Comparison of ENCODE assay signal across 8 cellular contexts in genomic region chr17:4986951-4987766, GRCh38. TPM values are rescaled to one million over a fixed set of nuclear protein-coding genes. Genes with fewer than 3 reads are reported as not detected.
DNase-seq lines count a peak whose midpoint lies in the region; ATAC-seq and TF ChIP-seq lines count a peak whose summit lies in the region.

A gene with protein sequence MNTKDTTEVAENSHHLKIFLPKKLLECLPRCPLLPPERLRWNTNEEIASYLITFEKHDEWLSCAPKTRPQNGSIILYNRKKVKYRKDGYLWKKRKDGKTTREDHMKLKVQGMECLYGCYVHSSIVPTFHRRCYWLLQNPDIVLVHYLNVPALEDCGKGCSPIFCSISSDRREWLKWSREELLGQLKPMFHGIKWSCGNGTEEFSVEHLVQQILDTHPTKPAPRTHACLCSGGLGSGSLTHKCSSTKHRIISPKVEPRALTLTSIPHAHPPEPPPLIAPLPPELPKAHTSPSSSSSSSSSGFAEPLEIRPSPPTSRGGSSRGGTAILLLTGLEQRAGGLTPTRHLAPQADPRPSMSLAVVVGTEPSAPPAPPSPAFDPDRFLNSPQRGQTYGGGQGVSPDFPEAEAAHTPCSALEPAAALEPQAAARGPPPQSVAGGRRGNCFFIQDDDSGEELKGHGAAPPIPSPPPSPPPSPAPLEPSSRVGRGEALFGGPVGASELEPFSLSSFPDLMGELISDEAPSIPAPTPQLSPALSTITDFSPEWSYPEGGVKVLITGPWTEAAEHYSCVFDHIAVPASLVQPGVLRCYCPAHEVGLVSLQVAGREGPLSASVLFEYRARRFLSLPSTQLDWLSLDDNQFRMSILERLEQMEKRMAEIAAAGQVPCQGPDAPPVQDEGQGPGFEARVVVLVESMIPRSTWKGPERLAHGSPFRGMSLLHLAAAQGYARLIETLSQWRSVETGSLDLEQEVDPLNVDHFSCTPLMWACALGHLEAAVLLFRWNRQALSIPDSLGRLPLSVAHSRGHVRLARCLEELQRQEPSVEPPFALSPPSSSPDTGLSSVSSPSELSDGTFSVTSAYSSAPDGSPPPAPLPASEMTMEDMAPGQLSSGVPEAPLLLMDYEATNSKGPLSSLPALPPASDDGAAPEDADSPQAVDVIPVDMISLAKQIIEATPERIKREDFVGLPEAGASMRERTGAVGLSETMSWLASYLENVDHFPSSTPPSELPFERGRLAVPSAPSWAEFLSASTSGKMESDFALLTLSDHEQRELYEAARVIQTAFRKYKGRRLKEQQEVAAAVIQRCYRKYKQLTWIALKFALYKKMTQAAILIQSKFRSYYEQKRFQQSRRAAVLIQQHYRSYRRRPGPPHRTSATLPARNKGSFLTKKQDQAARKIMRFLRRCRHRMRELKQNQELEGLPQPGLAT (minus strand): TSS chr17:4987675. CDS start chr17:4986222, 1,453 bp downstream.

- TF ChIP-seq CTCF in C4-2B (conservative IDR thresholded peaks at IDR 0.05) (peak; percentile 90), endodermal cell (conservative IDR thresholded peaks at IDR 0.05) (peak; percentile 79)

- peak within 1 kb of the TSS; percentile 23 for H3K9ac ChIP-seq in endodermal cell (ENCODE audit: extremely low read depth, low read length, poor library complexity, severe bottlenecking)

- H3K27me3 Mint-ChIP-seq in activated CD8-positive, alpha-beta memory T cell treated with anti-CD3 and anti-CD28 coated beads, Interleukin-2, amount 10 ng/mL, durations not matched to agents 7 days and 5 days: no peaks in the 10 kb centered on the region
- peaks cover 43% of the 10 kb centered on the region for H3K27me3 Mint-ChIP-seq in endodermal cell (ENCODE audit: insufficient read depth)

- peaks cover 9% of the 10 kb centered on the region for H3K36me3 Mint-ChIP-seq in activated CD8-positive, alpha-beta memory T cell treated with anti-CD3 and anti-CD28 coated beads, Interleukin-2, amount 10 ng/mL, durations not matched to agents 7 days and 5 days
- H3K36me3 Mint-ChIP-seq in endodermal cell (ENCODE audit: low read depth): peaks cover 3% of the 10 kb centered on the region

- H3K36me3 ChIP-seq in endodermal cell (ENCODE audit: control insufficient read depth, insufficient read depth, low read length) (no peaks in the 10 kb centered on the region), mesodermal cell (ENCODE audit: control insufficient read depth, insufficient read depth, low read length) (peaks cover 5% of the 10 kb centered on the region)

- H3K9me3 ChIP-seq in endodermal cell (ENCODE audit: control insufficient read depth, low read length) (no peaks in the 10 kb centered on the region), mesodermal cell (ENCODE audit: control insufficient read depth, low read length) (no peaks in the 10 kb centered on the region)

- peaks cover 12% of the 10 kb centered on the region for H3K27me3 ChIP-seq in endodermal cell (ENCODE audit: control insufficient read depth, insufficient read depth, low read length, poor library complexity, severe bottlenecking)

- H3K4me3 ChIP-seq in endodermal cell (ENCODE audit: low read length) (peak within 1 kb of the TSS; percentile 80), mesodermal cell (ENCODE audit: extremely low read depth, insufficient read depth, low read length, poor library complexity, severe bottlenecking) (peak within 1 kb of the TSS; percentile 66)

- H3K27ac Mint-ChIP-seq in activated CD8-positive, alpha-beta memory T cell treated with anti-CD3 and anti-CD28 coated beads, Interleukin-2, amount 10 ng/mL, durations not matched to agents 7 days and 5 days: peak within 1 kb of the TSS; percentile 93
- no peak within 1 kb of the TSS for H3K27ac Mint-ChIP-seq in endodermal cell

- H3K4me3 Mint-ChIP-seq in activated CD8-positive, alpha-beta memory T cell treated with anti-CD3 and anti-CD28 coated beads, Interleukin-2, amount 10 ng/mL, durations not matched to agents 7 days and 5 days: peak within 1 kb of the TSS; percentile 91
- H3K4me3 Mint-ChIP-seq in endodermal cell: peak within 1 kb of the TSS; percentile 74

- CTCF ChIA-PET in activated CD8-positive, alpha-beta memory T cell treated with anti-CD3 and anti-CD28 coated beads, Interleukin-2, amount 10 ng/mL, durations not matched to agents 7 days and 5 days (lab: Charles Lee): interaction anchor here (0.6 to 4.5 kb wide), 21 partner anchors 10 to 284 kb away, joined by 3 to 39 read pairs (median 5); partner anchors contain the start of genes C17orf107, CHRNE, INCA1 and KIF1C

- DNase-seq in NOMO-1 (lab: John Stamatoyannopoulos, UW; ENCODE audit: unreplicated experiment in 2 of 2) (peak; percentile 75 to 85), endodermal cell (peak; percentile 94)
- DNase-seq in activated CD8-positive, alpha-beta memory T cell treated with anti-CD3 and anti-CD28 coated beads, Interleukin-2, amount 10 ng/mL, durations not matched to agents 7 days and 5 days: peak; percentile 93
- DNase-seq in stimulated activated CD8-positive, alpha-beta memory T cell treated with anti-CD3 and anti-CD28 coated beads, Interleukin-15, amount 100 ng/mL, for 48 hours (ENCODE audit: low read depth in 2 of 2): peak; percentile 79 to 83

- ATAC-seq in GM19351 (IDR thresholded peaks at IDR 0.05; ENCODE audit: unreplicated experiment) (peak; percentile 66), HG03565 (IDR thresholded peaks at IDR 0.05; ENCODE audit: unreplicated experiment) (peak; percentile 49)
- ATAC-seq in activated CD8-positive, alpha-beta memory T cell treated with anti-CD3 and anti-CD28 coated beads, Interleukin-2, amount 10 ng/mL, durations not matched to agents 7 days and 5 days: peak; percentile 88

- no peaks in the 10 kb centered on the region for H3K9me3 Mint-ChIP-seq in activated CD8-positive, alpha-beta memory T cell treated with anti-CD3 and anti-CD28 coated beads, Interleukin-2, amount 10 ng/mL, durations not matched to agents 7 days and 5 days (ENCODE audit: low read depth)
- H3K9me3 Mint-ChIP-seq in endodermal cell: no peaks in the 10 kb centered on the region

- H3K4me1 Mint-ChIP-seq in activated CD8-positive, alpha-beta memory T cell treated with anti-CD3 and anti-CD28 coated beads, Interleukin-2, amount 10 ng/mL, durations not matched to agents 7 days and 5 days: peaks cover 36% of the 10 kb centered on the region
- peaks cover 17% of the 10 kb centered on the region for H3K4me1 Mint-ChIP-seq in endodermal cell

- H3K27ac ChIP-seq in C4-2B (peak within 1 kb of the TSS; percentile 97), endodermal cell (ENCODE audit: low read depth, low read length) (no peak within 1 kb of the TSS), mesodermal cell (ENCODE audit: low read depth, low read length, severe bottlenecking) (peak within 1 kb of the TSS; percentile 36)

- H3K4me1 ChIP-seq in endodermal cell (ENCODE audit: control insufficient read depth, insufficient read depth, low read length) (no peaks in the 10 kb centered on the region), mesodermal cell (ENCODE audit: control insufficient read depth, insufficient read depth, low read length, poor library complexity, severe bottlenecking) (peaks cover 10% of the 10 kb centered on the region)

- 2 to 4% methylated on average over 19 to 78 of the region's 78 CpGs for WGBS in endodermal cell (ENCODE audit: insufficient coverage in 1 of 2, insufficient read length in 1 of 2), 2 experiments
- WGBS in mesodermal cell (ENCODE audit: insufficient coverage in 2 of 2), 2 experiments: 2 to 4% methylated on average over 54 to 70 of the region's 78 CpGs

RNA-seq across cellular contexts. Expression of the gene that starts here (rescaled TPM):
- 10 to 100 TPM; 60.6 to 72.5 TPM for total RNA-seq in activated CD8-positive, alpha-beta memory T cell treated with anti-CD3 and anti-CD28 coated beads, Interleukin-2, amount 10 ng/mL, durations not matched to agents 7 days and 5 days
- 10 to 100 TPM; 13.6 to 24.8 TPM for total RNA-seq in endodermal cell
- polyA plus RNA-seq in endodermal cell (2013, experiment 1 of 2): 14.6 TPM
- 14.7 TPM for polyA plus RNA-seq in endodermal cell (2013, experiment 2 of 2)
- polyA plus RNA-seq in mesodermal cell (2013, experiment 1 of 2): 37.5 TPM
- polyA plus RNA-seq in mesodermal cell (2013, experiment 2 of 2): 23.3 TPM
